18 cellular contexts compared by ENCODE assay signal in the genomic region with DNA sequence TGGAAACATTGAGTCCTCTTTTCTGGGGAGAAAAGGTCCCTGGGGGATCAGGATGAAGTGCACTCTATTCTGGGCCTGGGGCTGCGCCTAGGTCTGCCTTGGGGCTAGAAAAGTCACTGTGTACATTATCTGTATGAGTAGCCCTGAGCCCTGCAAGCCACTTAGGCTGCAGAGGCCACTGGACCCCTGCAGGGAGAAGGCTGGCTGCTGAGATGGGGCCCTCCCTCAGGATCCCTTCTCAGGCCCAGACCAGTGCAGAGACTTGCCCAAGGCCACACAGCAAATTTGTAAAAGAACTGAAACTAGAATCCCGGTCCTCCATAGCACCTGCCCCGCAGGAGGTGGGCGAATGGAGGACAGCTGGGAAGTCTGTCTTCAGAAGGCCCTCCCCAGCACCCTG.
"Had no signal": no experiment of that assay in that cellular context is flagged by ENCODE, and none has a peak within 500 bp of the region (broad histone marks: within the 10 kb centered on the region; RNA-seq: fewer than 3 reads in every experiment).

No MANE protein-coding gene starts in this region.

- H3K9me3 Mint-ChIP-seq: activated CD4-positive, alpha-beta T cell treated with anti-CD3 and anti-CD28 coated beads, Interleukin-2, amount 10 ng/mL, durations not matched to agents 24 days and 14 days; activated naive CD4-positive, alpha-beta T cell treated with anti-CD3 and anti-CD28 coated beads, Interleukin-2, amount 10 ng/mL, durations not matched to agents 7 days and 5 days; activated naive CD8-positive, alpha-beta T cell treated with anti-CD3 and anti-CD28 coated beads, Interleukin-2, amount 50 U/mL, for 24 hours; nephron; WTC11 had no signal

- H3K9me3 ChIP-seq: stomach had no signal

- H3K27me3 ChIP-seq: foreskin keratinocyte, stomach had no signal

- FAIRE-seq: colon, islet of Langerhans had no signal

- H3K4me3 ChIP-seq: lung, stomach had no signal

- H3K36me3 ChIP-seq: stomach had no signal

- H3K27ac ChIP-seq: foreskin keratinocyte had no signal

- H3K36me3 Mint-ChIP-seq: activated naive CD4-positive, alpha-beta T cell treated with anti-CD3 and anti-CD28 coated beads, Interleukin-2, amount 10 ng/mL, durations not matched to agents 7 days and 5 days; brain; WTC11 had no signal

- H3K4me3 Mint-ChIP-seq: activated CD4-positive, alpha-beta T cell treated with anti-CD3 and anti-CD28 coated beads, Interleukin-2, amount 10 ng/mL, durations not matched to agents 24 days and 14 days; activated naive CD4-positive, alpha-beta T cell treated with anti-CD3 and anti-CD28 coated beads, Interleukin-2, amount 10 ng/mL, durations not matched to agents 7 days and 5 days; activated naive CD8-positive, alpha-beta T cell treated with anti-CD3 and anti-CD28 coated beads, Interleukin-2, amount 50 U/mL, for 24 hours; brain; nephron; WTC11 had no signal

- ATAC-seq: activated naive CD8-positive, alpha-beta T cell treated with anti-CD3 and anti-CD28 coated beads, Interleukin-2, amount 50 U/mL, for 24 hours; foreskin keratinocyte; left colon; WTC11 had no signal

- H3K27ac Mint-ChIP-seq: activated CD4-positive, alpha-beta T cell treated with anti-CD3 and anti-CD28 coated beads, Interleukin-2, amount 10 ng/mL, durations not matched to agents 24 days and 14 days; activated naive CD4-positive, alpha-beta T cell treated with anti-CD3 and anti-CD28 coated beads, Interleukin-2, amount 10 ng/mL, durations not matched to agents 7 days and 5 days; activated naive CD8-positive, alpha-beta T cell treated with anti-CD3 and anti-CD28 coated beads, Interleukin-2, amount 50 U/mL, for 24 hours; brain; nephron; WTC11 had no signal

- DNase-seq: activated CD4-positive, alpha-beta T cell treated with anti-CD3 and anti-CD28 coated beads, Interleukin-2, amount 10 ng/mL, durations not matched to agents 24 days and 14 days; activated CD8-positive, alpha-beta memory T cell treated with anti-CD3 and anti-CD28 coated beads, Interleukin-2, amount 50 U/mL, for 4 hours; activated effector memory CD4-positive, alpha-beta T cell treated with Interleukin-2 at 50 U/mL for 16 hours; activated naive CD4-positive, alpha-beta T cell treated with anti-CD3 and anti-CD28 coated beads, Interleukin-2, amount 10 ng/mL, durations not matched to agents 7 days and 5 days; activated naive CD8-positive, alpha-beta T cell treated with anti-CD3 and anti-CD28 coated beads, Interleukin-2, amount 50 U/mL, for 24 hours; activated T-cell treated with anti-CD3 and anti-CD28 coated beads, Interleukin-2, amount 50 U/mL, for 48 hours; foreskin keratinocyte; left colon; retina; stimulated activated CD4-positive, alpha-beta T cell treated with anti-CD3 and anti-CD28 coated beads, Interleukin-2, amount 100 ng/mL, for 24 hours; stomach; trophoblast cell had no signal

- H3K27me3 Mint-ChIP-seq: brain had no signal
